ENCODE assay signal across 16 cellular contexts in the genomic region with DNA sequence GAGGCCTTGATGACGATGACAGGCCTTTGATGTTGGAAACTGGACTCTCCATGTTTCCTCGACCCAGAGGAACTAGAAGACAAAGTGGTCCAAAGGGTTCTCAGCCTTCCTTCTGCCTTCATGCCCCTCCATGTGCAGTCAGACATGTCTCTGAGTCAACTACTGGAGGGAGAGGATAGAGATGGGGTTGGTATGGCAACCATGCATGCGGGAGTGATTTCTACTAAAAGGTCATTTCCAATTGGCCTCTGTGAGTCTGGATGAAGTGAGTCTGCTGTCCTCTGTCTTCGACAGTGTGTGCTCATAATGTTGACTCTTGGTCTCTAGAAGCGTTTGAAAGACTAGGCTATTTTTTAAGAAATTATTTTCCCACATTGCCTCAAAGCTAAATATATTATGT. TPM values are rescaled to one million over a fixed set of nuclear protein-coding genes. Genes with fewer than 3 reads are reported as not detected.
A peak's percentile ranks its signal among the peaks of the same experiment; 100 is the strongest.
DNase-seq lines count a peak whose midpoint lies in the region; ATAC-seq and TF ChIP-seq lines count a peak whose summit lies in the region.
"Had no signal": no experiment of that assay in that cellular context is flagged by ENCODE, and none has a peak within 500 bp of the region (broad histone marks: within the 10 kb centered on the region; RNA-seq: fewer than 3 reads in every experiment).

No MANE protein-coding gene starts in this region.

- H3K4me3 Mint-ChIP-seq in activated naive CD8-positive, alpha-beta T cell treated with anti-CD3 and anti-CD28 coated beads, Interleukin-2, amount 50 U/mL, for 24 hours = peak overlapping the region; percentile 21
- H3K4me3 Mint-ChIP-seq: neural progenitor cell had no signal

- H3K4me1 Mint-ChIP-seq in activated naive CD8-positive, alpha-beta T cell treated with anti-CD3 and anti-CD28 coated beads, Interleukin-2, amount 50 U/mL, for 24 hours = peaks cover 74% of the 10 kb centered on the region

- ATAC-seq in Right ventricle myocardium superior (ENCODE audit: poor library complexity) (no peak), GM18511 (IDR thresholded peaks at IDR 0.05; ENCODE audit: unreplicated experiment) (no peak), GM21576 (IDR thresholded peaks at IDR 0.05; ENCODE audit: unreplicated experiment) (no peak)
- peak; percentile 66 for ATAC-seq in activated naive CD8-positive, alpha-beta T cell treated with anti-CD3 and anti-CD28 coated beads, Interleukin-2, amount 50 U/mL, for 24 hours
- ATAC-seq: left lobe of liver had no signal

- H3K27me3 Mint-ChIP-seq in activated naive CD8-positive, alpha-beta T cell treated with anti-CD3 and anti-CD28 coated beads, Interleukin-2, amount 50 U/mL, for 24 hours = no peaks in the 10 kb centered on the region

- H3K27me3 ChIP-seq in left ventricle myocardium inferior (ENCODE audit: low read depth) = no peaks in the 10 kb centered on the region
- H3K27me3 ChIP-seq: heart left ventricle, neural progenitor cell had no signal

- intact Hi-C loops in left ventricle myocardium inferior (cut with micrococcal nuclease) = no loop called here
- intact Hi-C loops in Right ventricle myocardium superior (cut with DNase I) = no loop called here
- intact Hi-C loops in posterior vena cava (cut with DNase I) = no loop called here

- DNase-seq in left ventricle myocardium inferior (no peak), Right ventricle myocardium superior (no peak), posterior vena cava (ENCODE audit: low spot score) (no peak), cortex of kidney (lab: John Stamatoyannopoulos, UW) (no peak)
- DNase-seq in activated naive CD8-positive, alpha-beta T cell treated with anti-CD3 and anti-CD28 coated beads, Interleukin-2, amount 50 U/mL, for 24 hours = no peak
- DNase-seq: DND-41, heart left ventricle, NCI-H1105, PC-9 had no signal

- H3K36me3 Mint-ChIP-seq in activated naive CD8-positive, alpha-beta T cell treated with anti-CD3 and anti-CD28 coated beads, Interleukin-2, amount 50 U/mL, for 24 hours (ENCODE audit: low read depth) = peaks cover 52% of the 10 kb centered on the region

- H3K4me3 ChIP-seq in left ventricle myocardium inferior (no peak overlapping the region), mesodermal cell (ENCODE audit: extremely low read depth, insufficient read depth, low read length, poor library complexity, severe bottlenecking) (no peak overlapping the region)
- H3K4me3 ChIP-seq: HAP-1, heart left ventricle, neural progenitor cell, PC-9 had no signal

- H3K9me3 Mint-ChIP-seq in activated naive CD8-positive, alpha-beta T cell treated with anti-CD3 and anti-CD28 coated beads, Interleukin-2, amount 50 U/mL, for 24 hours = no peaks in the 10 kb centered on the region
- H3K9me3 Mint-ChIP-seq: neural progenitor cell; T-helper 1 cell treated with Interleukin-12 subunit alpha and Interleukin-12 subunit beta and Interleukin-4 antibody, amounts not matched to agents 30 μg/mL and 1 μg/mL, for 36 hours had no signal

- H3K4me1 ChIP-seq in left ventricle myocardium inferior (peaks cover 15% of the 10 kb centered on the region), mesodermal cell (ENCODE audit: control insufficient read depth, insufficient read depth, low read length, poor library complexity, severe bottlenecking) (peaks cover 25% of the 10 kb centered on the region)
- H3K4me1 ChIP-seq: HAP-1, neural progenitor cell had no signal

- peak overlapping the region; percentile 41 for H3K27ac ChIP-seq in left ventricle myocardium inferior (replicated peaks)
- peak overlapping the region; percentile 47 for H3K27ac ChIP-seq in mesodermal cell (ENCODE audit: low read depth, low read length, severe bottlenecking)
- H3K27ac ChIP-seq: neural progenitor cell, PC-9 had no signal

- no peak for TF ChIP-seq CTCF in left ventricle myocardium inferior (IDR thresholded peaks at IDR 0.05; ENCODE audit: borderline replicate concordance)

- H3K36me3 ChIP-seq in left ventricle myocardium inferior (peaks cover 28% of the 10 kb centered on the region), mesodermal cell (ENCODE audit: control insufficient read depth, insufficient read depth, low read length) (peaks cover 62% of the 10 kb centered on the region)
- H3K36me3 ChIP-seq: neural progenitor cell had no signal

- H3K27ac Mint-ChIP-seq in activated naive CD8-positive, alpha-beta T cell treated with anti-CD3 and anti-CD28 coated beads, Interleukin-2, amount 50 U/mL, for 24 hours = peak overlapping the region; percentile 90
- H3K27ac Mint-ChIP-seq: neural progenitor cell had no signal

- H3K9me3 ChIP-seq in left ventricle myocardium inferior (replicated peaks) (no peaks in the 10 kb centered on the region), mesodermal cell (ENCODE audit: control insufficient read depth, low read length) (no peaks in the 10 kb centered on the region)
- H3K9me3 ChIP-seq: HAP-1, heart left ventricle had no signal

- WGBS in mesodermal cell (ENCODE audit: insufficient coverage in 2 of 2), 2 experiments = 94% methylated on average over 3 of the region's 5 CpGs

RNA-seq across cellular contexts. Expression of a gene that starts 29.2 kb away (rescaled TPM):
- total RNA-seq in left ventricle myocardium inferior = 32.3 TPM
- 23.8 TPM for total RNA-seq in Right ventricle myocardium superior
- polyA plus RNA-seq in mesodermal cell (2013, experiment 1 of 2) = 37.7 TPM
- polyA plus RNA-seq in mesodermal cell (2013, experiment 2 of 2) = 37.0 TPM
- total RNA-seq in posterior vena cava = 10 to 100 TPM; 21.1 to 32.2 TPM
